12 cellular contexts compared by ENCODE assay signal in genomic region chr12:106917503-106917902, GRCh38.
"Had no signal": no experiment of that assay in that cellular context is flagged by ENCODE, and none has a peak within 500 bp of the region (broad histone marks: within the 10 kb centered on the region; RNA-seq: fewer than 3 reads in every experiment).

No MANE protein-coding gene starts in this region.

- H3K9me3 Mint-ChIP-seq: activated CD4-positive, alpha-beta T cell treated with anti-CD3 and anti-CD28 coated beads, Interleukin-2, amount 10 ng/mL, durations not matched to agents 7 days and 5 days; activated naive CD8-positive, alpha-beta T cell treated with anti-CD3 and anti-CD28 coated beads for 36 hours; natural killer cell had no signal

- ATAC-seq: esophagus mucosa, left lung, natural killer cell had no signal

- H3K4me3 Mint-ChIP-seq: activated CD4-positive, alpha-beta T cell treated with anti-CD3 and anti-CD28 coated beads, Interleukin-2, amount 10 ng/mL, durations not matched to agents 7 days and 5 days; activated naive CD8-positive, alpha-beta T cell treated with anti-CD3 and anti-CD28 coated beads for 36 hours; natural killer cell had no signal

- DNase-seq: activated CD4-positive, alpha-beta T cell treated with anti-CD3 and anti-CD28 coated beads, Interleukin-2, amount 10 ng/mL, durations not matched to agents 7 days and 5 days; activated CD8-positive, alpha-beta memory T cell treated with anti-CD3 and anti-CD28 coated beads, Interleukin-2, amount 50 U/mL, for 48 hours; activated naive CD8-positive, alpha-beta T cell treated with anti-CD3 and anti-CD28 coated beads for 36 hours; anterior cingulate cortex; dorsolateral prefrontal cortex; left lung; natural killer cell; sigmoid colon; spleen had no signal

- H3K36me3 Mint-ChIP-seq: activated naive CD8-positive, alpha-beta T cell treated with anti-CD3 and anti-CD28 coated beads for 36 hours; natural killer cell had no signal

- FAIRE-seq: endometrium, islet of Langerhans had no signal

- H3K27ac Mint-ChIP-seq: activated CD4-positive, alpha-beta T cell treated with anti-CD3 and anti-CD28 coated beads, Interleukin-2, amount 10 ng/mL, durations not matched to agents 7 days and 5 days; activated naive CD8-positive, alpha-beta T cell treated with anti-CD3 and anti-CD28 coated beads for 36 hours; natural killer cell had no signal
